In the genomic region with DNA sequence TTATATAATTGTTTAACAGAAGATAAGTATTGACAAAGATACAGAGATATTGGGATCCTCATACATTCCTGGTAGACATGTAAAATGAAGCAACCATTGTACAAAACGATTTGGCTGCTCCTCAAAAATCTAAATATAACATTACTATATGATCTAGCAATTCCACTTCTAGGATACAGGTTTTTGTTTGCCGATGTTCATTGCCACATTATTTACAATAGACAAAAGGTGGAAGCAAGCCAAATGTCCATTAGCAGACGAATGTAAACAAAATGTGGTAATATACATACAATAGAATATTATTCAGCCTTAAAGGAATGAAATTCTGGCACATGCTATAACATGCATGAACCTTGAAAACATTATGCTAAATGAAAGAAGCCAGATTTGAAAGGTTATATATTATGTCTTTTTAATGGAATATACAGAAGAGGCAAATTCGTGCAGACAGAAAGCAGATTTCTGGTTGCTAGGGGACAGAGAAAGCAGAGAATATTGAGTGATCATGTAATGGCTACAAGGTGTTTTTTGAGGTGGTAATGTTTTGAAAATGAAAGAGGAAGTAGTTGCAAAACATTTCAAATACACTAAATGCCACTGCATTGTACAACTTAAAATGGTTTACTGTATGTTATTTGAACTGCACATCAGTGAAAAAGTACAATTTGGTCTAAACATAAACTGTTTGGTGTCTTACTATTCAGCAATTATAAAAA, we compare ENCODE assay signal across 9 cellular contexts. TPM values are rescaled to one million over a fixed set of nuclear protein-coding genes. Genes with fewer than 3 reads are reported as not detected.
DNase-seq lines count a peak whose midpoint lies in the region; ATAC-seq and TF ChIP-seq lines count a peak whose summit lies in the region.
"Had no signal": no experiment of that assay in that cellular context is flagged by ENCODE, and none has a peak within 500 bp of the region (broad histone marks: within the 10 kb centered on the region; RNA-seq: fewer than 3 reads in every experiment).

No MANE protein-coding gene starts in this region.

- intact Hi-C loops in left cardiac atrium (cut with DNase I) (loop anchor here in 1 of 2 donors (10.0 kb wide), 2 partner anchors 539 to 1309 kb away; no protein-coding TSS in a partner anchor), right cardiac atrium (cut with DNase I) (loop anchor here in 1 of 4 donors (10.0 kb wide), 2 partner anchors 539 to 1979 kb away; no protein-coding TSS in a partner anchor), vagina (cut with DNase I) (no loop called here)

- H3K27ac ChIP-seq in SK-N-MC (peak overlapping the region; percentile 84), right cardiac atrium (ENCODE audit: low read length) (no peak overlapping the region), vagina (no peak overlapping the region)
- H3K27ac ChIP-seq: VCaP had no signal

- in situ Hi-C loops in GM13977 (cut with MboI; ENCODE audit: low pct_unique_long_range_greater_than_20kb, low sequenced_read_pairs, unreplicated experiment): no loop called here

- DNase-seq in GM13977 (ENCODE audit: low spot score) (peak; percentile 44), SK-N-MC (ENCODE audit: low read depth, low spot score) (no peak), left cardiac atrium (no peak), NCI-H187 (lab: John Stamatoyannopoulos, UW) (no peak), right cardiac atrium (no peak), vagina (ENCODE audit: extremely low spot score in 2 of 2) (no peak)

- H3K4me3 ChIP-seq in SK-N-MC (peak overlapping the region; percentile 64), right cardiac atrium (ENCODE audit: low read length) (no peak overlapping the region), vagina (no peak overlapping the region)

- no peak for TF ChIP-seq CTCF in GM13977 (IDR thresholded peaks at IDR 0.05; ENCODE audit: extremely low read depth, insufficient read depth, missing control alignments)
- TF ChIP-seq CTCF in vagina (IDR thresholded peaks at IDR 0.05): no peak

- WGBS in right cardiac atrium: 48% methylated on average over 4 of the region's 4 CpGs

- peaks cover 5% of the 10 kb centered on the region; the same call in 1 of the 2 replicates for H3K36me3 ChIP-seq in SK-N-MC (ENCODE audit: insufficient read depth, low read length)
- no peaks in the 10 kb centered on the region for H3K36me3 ChIP-seq in vagina

- no peak for TF ChIP-seq POLR2A in vagina (IDR thresholded peaks at IDR 0.05)

- H3K27me3 ChIP-seq in right cardiac atrium (ENCODE audit: control insufficient read depth, insufficient read depth): no peaks in the 10 kb centered on the region
- no peaks in the 10 kb centered on the region for H3K27me3 ChIP-seq in vagina

- H3K4me1 ChIP-seq in right cardiac atrium (ENCODE audit: control insufficient read depth, insufficient read depth, low read length) (no peaks in the 10 kb centered on the region), vagina (no peaks in the 10 kb centered on the region)

- peak overlapping the region; percentile 56 for H3K9ac ChIP-seq in SK-N-MC (ENCODE audit: insufficient read length)

- H3K9me3 ChIP-seq in SK-N-MC (ENCODE audit: low read depth, low read length) (peaks cover 3% of the 10 kb centered on the region; the same call in 1 of the 2 replicates), right cardiac atrium (ENCODE audit: control insufficient read depth, low read length) (no peaks in the 10 kb centered on the region), vagina (no peaks in the 10 kb centered on the region)

- peak; percentile 97 for ATAC-seq in GM21447 (IDR thresholded peaks at IDR 0.05; ENCODE audit: unreplicated experiment)
- ATAC-seq in HG03460 (IDR thresholded peaks at IDR 0.05; ENCODE audit: unreplicated experiment): peak; percentile 94
- ATAC-seq in left cardiac atrium: no peak
- no peak for ATAC-seq in right cardiac atrium

RNA-seq across cellular contexts. Expression of a gene that starts 44.9 kb away (rescaled TPM):
- total RNA-seq in left cardiac atrium: 10 to 100 TPM in 1 of 2 donors, 1 to 10 TPM in 1; 8.3 to 11.5 TPM
- 10 to 100 TPM in 1 of 4 donors, 1 to 10 TPM in 3; 7.6 to 12.8 (median 9.5) TPM for total RNA-seq in right cardiac atrium
- polyA plus RNA-seq in right cardiac atrium: 5.2 TPM
- 9.1 TPM for total RNA-seq in vagina

Comparison
In these comparisons a context has a peak if more than half of its experiments do, and no peak if none do; other contexts are left out.
1. ATAC-seq: peak in GM21447 (single experiment) and HG03460 (single experiment); none in left cardiac atrium (0 of 2) and right cardiac atrium (0 of 2).